Comparison of ENCODE assay signal across 8 cellular contexts in the genomic region with DNA sequence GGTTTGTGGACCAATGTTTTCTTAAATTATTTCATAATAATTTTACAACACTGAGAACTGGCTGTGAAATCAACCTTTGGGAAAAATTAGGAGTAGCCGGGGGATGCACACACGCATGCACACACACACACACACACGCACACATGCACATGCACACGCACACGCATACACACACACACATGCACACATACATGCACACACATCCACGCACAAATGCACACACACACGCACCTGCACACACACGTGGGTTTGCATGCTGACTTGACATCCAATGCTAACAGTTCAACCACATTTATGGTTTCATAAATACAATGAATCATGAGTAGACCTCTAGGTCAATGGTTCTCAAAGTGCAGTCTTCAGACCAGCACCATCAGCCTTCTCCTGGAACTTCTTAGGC.
"Had no signal": no experiment of that assay in that cellular context is flagged by ENCODE, and none has a peak within 500 bp of the region (broad histone marks: within the 10 kb centered on the region; RNA-seq: fewer than 3 reads in every experiment).

No MANE protein-coding gene starts in this region.

- ATAC-seq: GM23338 had no signal

- DNase-seq: H9, HCEC 1CT, HFFc6, KBM-7 had no signal

- H3K4me3 ChIP-seq: GM23338 had no signal

- FAIRE-seq: H1, H54, HTR-8/SVneo had no signal

- H3K4me2 ChIP-seq: GM23338 had no signal

- H2AFZ ChIP-seq: GM23338 had no signal
